In the genomic region with DNA sequence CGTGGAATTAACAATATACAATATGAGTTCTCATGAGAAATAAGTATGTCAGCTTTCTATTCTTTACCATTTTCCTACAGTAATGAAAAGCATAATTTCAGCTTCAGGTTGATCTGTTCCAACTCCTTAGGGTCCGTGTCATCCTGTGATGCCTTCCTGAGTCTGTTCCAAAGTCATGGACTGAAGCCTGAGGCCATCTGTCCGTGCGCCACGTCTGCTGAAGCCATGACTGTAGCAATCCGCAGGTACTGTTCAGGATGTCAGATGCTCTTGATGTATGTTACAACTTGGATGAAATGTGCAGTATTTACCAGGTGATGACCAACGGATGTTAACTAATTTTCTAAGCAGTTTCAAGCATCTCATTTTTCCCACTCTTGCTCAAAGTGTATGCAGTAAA, we compare ENCODE assay signal across 24 cellular contexts.
A peak's percentile ranks its signal among the peaks of the same experiment; 100 is the strongest.
DNase-seq lines count a peak whose midpoint lies in the region; ATAC-seq, FAIRE-seq and TF ChIP-seq lines count a peak whose summit lies in the region.
"Had no signal": no experiment of that assay in that cellular context is flagged by ENCODE, and none has a peak within 500 bp of the region (broad histone marks: within the 10 kb centered on the region; RNA-seq: fewer than 3 reads in every experiment).

No MANE protein-coding gene starts in this region.

- no peaks in the 10 kb centered on the region for H3K4me1 Mint-ChIP-seq in activated T-cell treated with anti-CD3 and anti-CD28 coated beads, Interleukin-2, amount 50 U/mL, for 72 hours (ENCODE audit: low read depth)
- no peaks in the 10 kb centered on the region for H3K4me1 Mint-ChIP-seq in progenitor cell of endocrine pancreas (ENCODE audit: low read depth)
- H3K4me1 Mint-ChIP-seq: B cell had no signal

- 70 to 84% methylated on average over 7 of the region's 7 CpGs for WGBS in lower leg skin, 2 donors

- H3K27me3 ChIP-seq in bronchial epithelial cell (ENCODE audit: control insufficient read depth, insufficient read depth, low read length), result no peaks in the 10 kb centered on the region
- H3K27me3 ChIP-seq: BLaER1 treated with 17β-estradiol and CSF1 and Interleukin-3, amounts not matched to agents 10 nM and 100 nM had no signal

- H3K4me3 ChIP-seq in bronchial epithelial cell (ENCODE audit: low read depth, low read length) (no peak overlapping the region), lower leg skin (ENCODE audit: low read depth, poor library complexity, severe bottlenecking) (no peak overlapping the region)
- H3K4me3 ChIP-seq: A549; BLaER1 treated with 17β-estradiol and CSF1 and Interleukin-3, amounts not matched to agents 10 nM and 100 nM had no signal

- intact Hi-C loops in lower leg skin (cut with DNase I; ENCODE audit: low total_unique reads), result no loop called here

- H3K27ac Mint-ChIP-seq in activated T-cell treated with anti-CD3 and anti-CD28 coated beads, Interleukin-2, amount 50 U/mL, for 72 hours, result peak overlapping the region; percentile 20
- H3K27ac Mint-ChIP-seq in progenitor cell of endocrine pancreas, result peak overlapping the region; percentile 54
- H3K27ac Mint-ChIP-seq: B cell; CD4-positive, alpha-beta T cell had no signal

- DNase-seq in activated T-cell treated with anti-CD3 and anti-CD28 coated beads, Interleukin-2, amount 50 U/mL, for 72 hours, result no peak
- no peak for DNase-seq in activated T-cell treated with anti-CD3 and anti-CD28 coated beads, Interleukin-2, amount 50 U/mL, for 1 hour
- DNase-seq in bronchial epithelial cell (ENCODE audit: low read depth) (no peak), cerebellum (ENCODE audit: low spot score) (peak; percentile 60), progenitor cell of endocrine pancreas (ENCODE audit: low spot score, unreplicated experiment) (no peak), kidney glomerular epithelial cell (lab: John Stamatoyannopoulos, UW) (no peak), lower leg skin (ENCODE audit: low spot score in 2 of 2) (no peak), NCI-H510A treated with DMSO at 0.1 percent for 48 hours (lab: John Stamatoyannopoulos, UW) (no peak)
- DNase-seq: AML-193; Caco-2; Calu3; CD4-positive, alpha-beta T cell; CD8-positive, alpha-beta T cell; DMS79; DND-41; EL; GF-D8 had no signal

- peak; percentile 82 for FAIRE-seq in bronchial epithelial cell (lab: Jason Lieb, UNC)
- FAIRE-seq: A549, D721Med, G401.6, GM12891, GM19239 had no signal

- H3K4me3 Mint-ChIP-seq in activated T-cell treated with anti-CD3 and anti-CD28 coated beads, Interleukin-2, amount 50 U/mL, for 72 hours, result no peak overlapping the region
- H3K4me3 Mint-ChIP-seq in progenitor cell of endocrine pancreas (ENCODE audit: low read depth), result no peak overlapping the region
- H3K4me3 Mint-ChIP-seq: B cell; CD4-positive, alpha-beta T cell; CD8-positive, alpha-beta T cell had no signal

- H3K36me3 ChIP-seq in bronchial epithelial cell (ENCODE audit: control insufficient read depth, insufficient read depth, low read length), result peaks cover 10% of the 10 kb centered on the region

- TF ChIP-seq CTCF in bronchial epithelial cell (IDR thresholded peaks at IDR 0.05; ENCODE audit: insufficient read depth, low read length, severe bottlenecking), result no peak
- TF ChIP-seq CTCF in progenitor cell of endocrine pancreas (IDR thresholded peaks at IDR 0.05; ENCODE audit: unreplicated experiment), result no peak
- no peak for TF ChIP-seq CTCF in lower leg skin (IDR thresholded peaks at IDR 0.05)

- no peak for TF ChIP-seq POLR2A in lower leg skin (IDR thresholded peaks at IDR 0.05)

- no peak for ATAC-seq in activated T-cell treated with anti-CD3 and anti-CD28 coated beads, Interleukin-2, amount 50 U/mL, for 72 hours (replicated peaks in 1 of 2)
- ATAC-seq: A549; CD8-positive, alpha-beta T cell had no signal

- H3K36me3 Mint-ChIP-seq in activated T-cell treated with anti-CD3 and anti-CD28 coated beads, Interleukin-2, amount 50 U/mL, for 72 hours (ENCODE audit: insufficient read depth in 2 of 2), result peaks cover 3 to 14% of the 10 kb centered on the region in 2 donors
- H3K36me3 Mint-ChIP-seq in progenitor cell of endocrine pancreas (ENCODE audit: insufficient read depth), result peaks cover 17% of the 10 kb centered on the region

- no peaks in the 10 kb centered on the region for H3K9me3 Mint-ChIP-seq in activated T-cell treated with anti-CD3 and anti-CD28 coated beads, Interleukin-2, amount 50 U/mL, for 72 hours
- H3K9me3 Mint-ChIP-seq in progenitor cell of endocrine pancreas (ENCODE audit: low read depth), result no peaks in the 10 kb centered on the region
- H3K9me3 Mint-ChIP-seq: CD4-positive, alpha-beta T cell; CD8-positive, alpha-beta T cell had no signal

- H3K27me3 Mint-ChIP-seq in activated T-cell treated with anti-CD3 and anti-CD28 coated beads, Interleukin-2, amount 50 U/mL, for 72 hours (ENCODE audit: low read depth), result no peaks in the 10 kb centered on the region
- no peaks in the 10 kb centered on the region for H3K27me3 Mint-ChIP-seq in progenitor cell of endocrine pancreas
- H3K27me3 Mint-ChIP-seq: B cell; CD4-positive, alpha-beta T cell had no signal
